ENCODE assay signal across 8 cellular contexts in genomic region chr17:45490198-45490597, GRCh38. TPM values are rescaled to one million over a fixed set of nuclear protein-coding genes. Genes with fewer than 3 reads are reported as not detected.
A peak's percentile ranks its signal among the peaks of the same experiment; 100 is the strongest.
DNase-seq lines count a peak whose midpoint lies in the region; ATAC-seq, FAIRE-seq and TF ChIP-seq lines count a peak whose summit lies in the region.
"Not testable (repeated sequence)": the region's sequence is repeated elsewhere in the genome, so short reads cannot be mapped to it uniquely, and the experiment has no call there.

No MANE protein-coding gene starts in this region.

- H3K27me3 Mint-ChIP-seq in activated T-helper 17 cell treated with anti-CD3 and anti-CD28 coated beads, Interleukin-2, amount 50 U/mL, for 72 hours, result not testable (repeated sequence)

- TF ChIP-seq POLR2A in NB4 (IDR thresholded peaks at IDR 0.05; ENCODE audit: extremely low read depth, insufficient read length); endothelial cell of umbilical vein (IDR thresholded peaks at IDR 0.05; ENCODE audit: low read depth, low read length): not testable (repeated sequence)

- DNase-seq in AG09309 (ENCODE audit: low read depth); endothelial cell of umbilical vein (ENCODE audit: low read depth, low spot score); retinal pigment epithelial cell (ENCODE audit: low read depth): not testable (repeated sequence)
- DNase-seq in NB4 (ENCODE audit: low read depth) (peak; percentile 13), left colon (peak; percentile 55 to 63)

- H3K27ac Mint-ChIP-seq in activated T-helper 17 cell treated with anti-CD3 and anti-CD28 coated beads, Interleukin-2, amount 50 U/mL, for 72 hours, result peak overlapping the region; percentile 92

- peak overlapping the region; percentile 48 for H2AFZ ChIP-seq in endothelial cell of umbilical vein (ENCODE audit: low read depth, low read length)

- ATAC-seq in GM18873 (IDR thresholded peaks at IDR 0.05; ENCODE audit: low FRiP score, unreplicated experiment) (peak; percentile 31), HG02840 (IDR thresholded peaks at IDR 0.05; ENCODE audit: low FRiP score, unreplicated experiment) (peak; percentile 21), left colon (peak; percentile 56)
- ATAC-seq in activated T-helper 17 cell treated with anti-CD3 and anti-CD28 coated beads, Interleukin-2, amount 50 U/mL, for 72 hours (replicated peaks), result peak; percentile 25

- CTCF ChIA-PET in endothelial cell of umbilical vein (lab: Charles Lee), result not testable (repeated sequence)

- not testable (repeated sequence) for BruUV-seq in endothelial cell of umbilical vein (replicated peaks; lab: Mats Ljungman, UMichigan)

- H4K20me1 ChIP-seq in endothelial cell of umbilical vein (replicated peaks; ENCODE audit: control insufficient read depth, extremely low read depth, insufficient read depth, low read length), result not testable (repeated sequence)

- peak; percentile 44 for FAIRE-seq in endothelial cell of umbilical vein (lab: Jason Lieb, UNC)

- peak overlapping the region; percentile 80 for H3K27ac ChIP-seq in endothelial cell of umbilical vein (ENCODE audit: insufficient read depth, low read depth, low read length)

- not testable (repeated sequence) for H3K36me3 Mint-ChIP-seq in activated T-helper 17 cell treated with anti-CD3 and anti-CD28 coated beads, Interleukin-2, amount 50 U/mL, for 72 hours (ENCODE audit: low read depth)

- peaks cover 14% of the 10 kb centered on the region for H3K79me2 ChIP-seq in endothelial cell of umbilical vein (ENCODE audit: control insufficient read depth, insufficient read depth, low read length)

- H3K9ac ChIP-seq in endothelial cell of umbilical vein (replicated peaks; ENCODE audit: extremely low read depth, insufficient read depth, low read length), result peak overlapping the region; percentile 31

- intact Hi-C loops in endothelial cell of umbilical vein (cut with micrococcal nuclease); left colon (cut with DNase I, micrococcal nuclease): not testable (repeated sequence)

- not testable (repeated sequence) for H3K9me3 ChIP-seq in endothelial cell of umbilical vein (replicated peaks; ENCODE audit: control insufficient read depth, insufficient read depth, low read length)

- TF ChIP-seq CTCF in AG09309 (IDR thresholded peaks at IDR 0.05; ENCODE audit: control insufficient read depth, insufficient read depth, low read depth, low read length, missing control alignments); NB4 (IDR thresholded peaks at IDR 0.05; ENCODE audit: low read depth, low read length); endothelial cell of umbilical vein (IDR thresholded peaks at IDR 0.05; ENCODE audit: extremely low read depth in 1 of 2, insufficient read depth in 1 of 2, low read depth in 1 of 2, low read length in 2 of 2); retinal pigment epithelial cell (conservative IDR thresholded peaks at IDR 0.05; ENCODE audit: low read depth, low read length): not testable (repeated sequence)

- H3K27me3 ChIP-seq in endothelial cell of umbilical vein (ENCODE audit: control insufficient read depth in 2 of 2, insufficient read depth in 2 of 2, low read length in 2 of 2), result not testable (repeated sequence)

- H3K4me1 Mint-ChIP-seq in activated T-helper 17 cell treated with anti-CD3 and anti-CD28 coated beads, Interleukin-2, amount 50 U/mL, for 72 hours, result peaks cover 11% of the 10 kb centered on the region

- H3K4me3 ChIP-seq in AG09309 (ENCODE audit: control insufficient read depth, low read depth, low read length) (peak overlapping the region; percentile 56), NB4 (ENCODE audit: low read depth, low read length) (peak overlapping the region; percentile 53), endothelial cell of umbilical vein (replicated peaks in 1 of 3; ENCODE audit: insufficient read depth in 1 of 3, low read depth in 1 of 3, low read length in 3 of 3) (peak overlapping the region; percentile 33 to 82 (median 66)), retinal pigment epithelial cell (ENCODE audit: low read length) (peak overlapping the region; percentile 58)

- H3K4me2 ChIP-seq in endothelial cell of umbilical vein (ENCODE audit: insufficient read depth, low read length), result peak overlapping the region; percentile 58

- peak overlapping the region; percentile 92 for H3K4me3 Mint-ChIP-seq in activated T-helper 17 cell treated with anti-CD3 and anti-CD28 coated beads, Interleukin-2, amount 50 U/mL, for 72 hours

- H3K9me3 Mint-ChIP-seq in activated T-helper 17 cell treated with anti-CD3 and anti-CD28 coated beads, Interleukin-2, amount 50 U/mL, for 72 hours, result not testable (repeated sequence)

- H3K36me3 ChIP-seq in endothelial cell of umbilical vein (ENCODE audit: control insufficient read depth in 2 of 2, extremely low read depth in 1 of 2, insufficient read depth in 2 of 2, low read length in 2 of 2), result not testable (repeated sequence)

- not testable (repeated sequence) for H3K9me1 ChIP-seq in endothelial cell of umbilical vein (replicated peaks; ENCODE audit: control insufficient read depth, extremely low read depth, insufficient read depth, low read length)

- H3K4me1 ChIP-seq in endothelial cell of umbilical vein (ENCODE audit: control insufficient read depth, extremely low read depth, insufficient read depth, low read length), result peaks cover 15% of the 10 kb centered on the region

- POLR2A ChIA-PET in endothelial cell of umbilical vein (lab: Charles Lee), result not testable (repeated sequence)

- dilution Hi-C loops in endothelial cell of umbilical vein (cut with MboI; ENCODE audit: extremely low pct_ligation_motif_present, low sequenced_read_pairs), result not testable (repeated sequence)

RNA-seq across cellular contexts. Expression of gene PLEKHM1, which starts 0.3 kb away (rescaled TPM):
- total RNA-seq in activated T-helper 17 cell treated with anti-CD3 and anti-CD28 coated beads, Interleukin-2, amount 50 U/mL, for 72 hours, result 10 to 100 TPM; 29.5 to 31.2 TPM
- total RNA-seq in endothelial cell of umbilical vein (52.0 and 54.8 TPM in 2 replicates), left colon (10 to 100 TPM; 56.9 to 73.7 TPM)
- 29.7 and 36.5 TPM in 2 replicates for polyA plus RNA-seq in endothelial cell of umbilical vein
- 17.4 and 22.1 TPM in 2 replicates for polyA plus RNA-seq in endothelial cell of umbilical vein (2011; cell fraction: cytosol; rRNA removed)
- polyA plus RNA-seq in endothelial cell of umbilical vein (2011; cell fraction: nucleus; rRNA removed), result 33.9 and 50.4 TPM in 2 replicates
- polyA plus RNA-seq in endothelial cell of umbilical vein (2012), result 36.4 and 43.4 TPM in 2 replicates
- 84.5 and 99.4 TPM in 2 replicates for polyA minus RNA-seq in endothelial cell of umbilical vein
- polyA minus RNA-seq in endothelial cell of umbilical vein (2011; cell fraction: cytosol; rRNA and poly(A)+ RNA removed), result 17.5 TPM
- polyA minus RNA-seq in endothelial cell of umbilical vein (2011; cell fraction: nucleus; rRNA and poly(A)+ RNA removed), result 43.8 and 46.4 TPM in 2 replicates

RNA-seq across cellular contexts. Expression of gene ARHGAP27, which starts 57.5 kb away (rescaled TPM):
- total RNA-seq in activated T-helper 17 cell treated with anti-CD3 and anti-CD28 coated beads, Interleukin-2, amount 50 U/mL, for 72 hours, result 10 to 100 TPM; 54.5 to 55.5 TPM
- total RNA-seq in endothelial cell of umbilical vein, result 40.4 and 47.0 TPM in 2 replicates
- 21.0 and 26.3 TPM in 2 replicates for polyA plus RNA-seq in endothelial cell of umbilical vein
- 10.5 and 14.8 TPM in 2 replicates for polyA plus RNA-seq in endothelial cell of umbilical vein (2011; cell fraction: cytosol; rRNA removed)
- 88.2 and 110 TPM in 2 replicates for polyA plus RNA-seq in endothelial cell of umbilical vein (2011; cell fraction: nucleus; rRNA removed)
- polyA plus RNA-seq in endothelial cell of umbilical vein (2012), result 8.4 and 14.1 TPM in 2 replicates
- 18.7 and 31.0 TPM in 2 replicates for polyA minus RNA-seq in endothelial cell of umbilical vein
- polyA minus RNA-seq in endothelial cell of umbilical vein (2011; cell fraction: cytosol; rRNA and poly(A)+ RNA removed), result 7.2 TPM
- 26.7 and 50.3 TPM in 2 replicates for polyA minus RNA-seq in endothelial cell of umbilical vein (2011; cell fraction: nucleus; rRNA and poly(A)+ RNA removed)
- total RNA-seq in left colon, result 100 to 1,000 TPM; 146 to 165 TPM
